Comparison of ENCODE assay signal across 20 cellular contexts in genomic region chr7:102072636-102073209, GRCh38.
DNase-seq lines count a peak whose midpoint lies in the region; ATAC-seq and TF ChIP-seq lines count a peak whose summit lies in the region.
"Had no signal": no experiment of that assay in that cellular context is flagged by ENCODE, and none has a peak within 500 bp of the region (broad histone marks: within the 10 kb centered on the region; RNA-seq: fewer than 3 reads in every experiment).

No MANE protein-coding gene starts in this region.

- intact Hi-C loops in Right ventricle myocardium inferior (cut with DNase I) (no loop called here), heart left ventricle (cut with DNase I) (no loop called here)

- no peak overlapping the region for H3K18ac ChIP-seq in trophoblast cell (ENCODE audit: low read length)

- no peak for TF ChIP-seq POLR2A in heart left ventricle (IDR thresholded peaks at IDR 0.05)

- no peaks in the 10 kb centered on the region for H3K79me1 ChIP-seq in trophoblast cell (ENCODE audit: low read length)

- H3K36me3 ChIP-seq in heart left ventricle (peaks cover 0 to 26% (median 19%) of the 10 kb centered on the region in 9 donors), trophoblast cell (ENCODE audit: control insufficient read depth in 1 of 2, insufficient read depth in 2 of 2, low read length in 2 of 2) (peaks cover 10 to 20% of the 10 kb centered on the region in 2 experiments)
- H3K36me3 ChIP-seq: MG63 had no signal

- H3K4me3 Mint-ChIP-seq in chondrocyte (ENCODE audit: unreplicated experiment), result no peak overlapping the region

- no peak overlapping the region for H2AK5ac ChIP-seq in trophoblast cell (ENCODE audit: low read length)

- peaks cover 22% of the 10 kb centered on the region for H3K36me3 Mint-ChIP-seq in chondrocyte (ENCODE audit: low read depth)

- no peak overlapping the region for H3K4ac ChIP-seq in trophoblast cell (ENCODE audit: low read depth, low read length)

- H2BK12ac ChIP-seq in trophoblast cell (ENCODE audit: low read length), result no peak overlapping the region

- no peaks in the 10 kb centered on the region for H3K27me3 Mint-ChIP-seq in chondrocyte (ENCODE audit: low read depth)

- DNase-seq in Right ventricle myocardium inferior (ENCODE audit: missing footprints) (no peak), heart left ventricle (no peak), HCEC 1CT (peak; percentile 6), dermis blood vessel endothelial cell (peak; percentile 22), trophoblast cell (peak; percentile 56 to 84), chondrocyte (ENCODE audit: low spot score) (no peak), NCI-H187 (lab: John Stamatoyannopoulos, UW) (no peak)
- DNase-seq: DMS79 treated with DMSO at 0.1 percent for 48 hours, GF-D8, GM23248, MG63, NCI-H1092, NCI-H146, NCI-H2081 treated with DMSO at 0.1 percent for 48 hours, NCI-H2227 treated with DMSO at 0.1 percent for 48 hours, NCI-H524, SHP77 had no signal

- no peak overlapping the region for H3K9ac ChIP-seq in trophoblast cell (ENCODE audit: low read length)
- H3K9ac ChIP-seq: BLaER1 treated with 17β-estradiol and CSF1 and Interleukin-3, amounts not matched to agents 10 nM and 100 nM; GM23248 had no signal

- no peaks in the 10 kb centered on the region for H3K79me2 ChIP-seq in trophoblast cell (ENCODE audit: control insufficient read depth, insufficient read depth, low read length, poor library complexity)

- H3K27ac Mint-ChIP-seq in chondrocyte (ENCODE audit: unreplicated experiment), result no peak overlapping the region

- H3K14ac ChIP-seq in trophoblast cell (ENCODE audit: low read length), result no peak overlapping the region

- H2BK120ac ChIP-seq in trophoblast cell (ENCODE audit: insufficient read depth, low read length, poor library complexity), result no peak overlapping the region

- H4K91ac ChIP-seq in trophoblast cell (ENCODE audit: low read depth, low read length), result no peak overlapping the region

- no peak overlapping the region for H4K8ac ChIP-seq in trophoblast cell (ENCODE audit: low read depth, low read length)

- H3K4me1 ChIP-seq in heart left ventricle (peaks cover 0 to 9% (median 0%) of the 10 kb centered on the region in 12 donors), trophoblast cell (ENCODE audit: control insufficient read depth in 1 of 2, insufficient read depth in 2 of 2, low read length in 2 of 2) (no peaks in the 10 kb centered on the region)

- H3K4me2 ChIP-seq in trophoblast cell (ENCODE audit: low read length), result no peak overlapping the region
- H3K4me2 ChIP-seq: BLaER1 treated with 17β-estradiol and CSF1 and Interleukin-3, amounts not matched to agents 10 nM and 100 nM had no signal

- no peak overlapping the region for H3K4me3 ChIP-seq in heart left ventricle
- no peak overlapping the region for H3K4me3 ChIP-seq in trophoblast cell (ENCODE audit: low read depth, low read length)
- H3K4me3 ChIP-seq: BLaER1 treated with 17β-estradiol and CSF1 and Interleukin-3, amounts not matched to agents 10 nM and 100 nM; GM23248; MG63 had no signal

- H3K9me3 Mint-ChIP-seq in chondrocyte (ENCODE audit: low read depth), result peaks cover 5% of the 10 kb centered on the region

- H3K9me3 ChIP-seq in heart left ventricle (peaks cover 0 to 8% (median 0%) of the 10 kb centered on the region in 12 donors), trophoblast cell (ENCODE audit: insufficient read depth, low read depth, low read length) (peaks cover 4% of the 10 kb centered on the region)
- H3K9me3 ChIP-seq: MG63 had no signal

- TF ChIP-seq CTCF in heart left ventricle (IDR thresholded peaks at IDR 0.05) (no peak), chondrocyte (IDR thresholded peaks at IDR 0.05) (no peak)

- peak; percentile 53 for ATAC-seq in Right ventricle myocardium inferior
- no peak for ATAC-seq in heart left ventricle
- no peak for ATAC-seq in HG02763 (IDR thresholded peaks at IDR 0.05; ENCODE audit: unreplicated experiment)
- ATAC-seq: HCT116 had no signal

- no peak overlapping the region for H2BK5ac ChIP-seq in trophoblast cell (ENCODE audit: low read depth, low read length, poor library complexity)

- 77 to 83% (median 79%) methylated on average over 8 of the region's 8 CpGs for WGBS in heart left ventricle, 4 donors
- no CpG with 5 or more reads among the region's 8 CpGs for WGBS in trophoblast cell (ENCODE audit: extremely low coverage, insufficient coverage, insufficient read length)

- no peak overlapping the region for H3K23ac ChIP-seq in trophoblast cell (ENCODE audit: low read length)

- H3K27ac ChIP-seq in heart left ventricle, result peak overlapping the region in 2 of 12 donors; percentile 1 to 25
- no peak overlapping the region for H3K27ac ChIP-seq in trophoblast cell (ENCODE audit: low read depth, low read length)
- H3K27ac ChIP-seq: BLaER1 treated with 17β-estradiol and CSF1 and Interleukin-3, amounts not matched to agents 10 nM and 100 nM; GM23248 had no signal

- no peak overlapping the region for H2AFZ ChIP-seq in trophoblast cell (ENCODE audit: insufficient read depth, low read length, poor library complexity)
- H2AFZ ChIP-seq: GM23248 had no signal

- no peak overlapping the region for H4K12ac ChIP-seq in trophoblast cell (ENCODE audit: low read depth, low read length)

- H3K27me3 ChIP-seq in heart left ventricle (no peaks in the 10 kb centered on the region), trophoblast cell (ENCODE audit: insufficient read depth, low read length) (no peaks in the 10 kb centered on the region)
- H3K27me3 ChIP-seq: BLaER1 treated with 17β-estradiol and CSF1 and Interleukin-3, amounts not matched to agents 10 nM and 100 nM; MG63 had no signal

- peaks cover 3% of the 10 kb centered on the region for H3K4me1 Mint-ChIP-seq in chondrocyte (ENCODE audit: low read depth)

Comparison
In these comparisons a context has a peak if more than half of its experiments do, and no peak if none do; other contexts are left out.
1. DNase-seq: peak in HCEC 1CT (single experiment), dermis blood vessel endothelial cell (single experiment) and trophoblast cell (2 of 2); none in Right ventricle myocardium inferior (single experiment), heart left ventricle (0 of 5), chondrocyte (single experiment) and NCI-H187 (0 of 2).